24 cellular contexts compared by ENCODE assay signal in the genomic region with DNA sequence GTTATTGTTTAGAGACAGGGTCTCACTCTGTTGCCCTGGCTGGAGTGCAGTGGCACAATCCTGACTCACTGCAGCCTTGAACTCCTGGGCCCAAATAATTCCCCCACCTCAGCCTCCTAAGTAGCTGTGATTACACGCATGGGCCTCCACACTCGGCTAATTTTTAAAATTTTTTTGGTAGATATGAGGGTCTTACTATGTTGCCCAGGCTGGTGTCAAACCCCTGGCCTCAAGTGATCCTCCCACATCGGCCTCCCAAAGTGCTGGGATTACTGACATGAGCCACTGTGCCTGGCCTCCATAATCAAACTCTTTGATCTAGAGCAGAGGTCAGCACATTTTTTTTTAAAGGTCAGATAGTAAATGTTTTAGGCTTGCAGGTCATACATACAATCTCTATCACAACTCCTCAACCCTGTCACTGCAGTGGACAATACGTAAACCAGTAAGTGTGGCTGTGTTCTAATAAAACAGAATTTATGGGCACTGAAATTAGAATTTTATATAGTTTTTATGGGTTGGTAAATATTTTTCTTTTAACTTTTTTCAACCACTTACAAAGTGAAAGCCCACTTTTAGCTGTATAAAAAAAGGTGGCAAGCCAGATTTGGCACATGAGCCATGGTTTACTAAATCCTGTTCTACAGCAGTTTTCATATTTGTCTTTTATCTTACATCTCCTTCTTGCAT.
"Had no signal": no experiment of that assay in that cellular context is flagged by ENCODE, and none has a peak within 500 bp of the region (broad histone marks: within the 10 kb centered on the region; RNA-seq: fewer than 3 reads in every experiment).

No MANE protein-coding gene starts in this region.

- H3K9me3 ChIP-seq: esophagus squamous epithelium, gastroesophageal sphincter, uterus had no signal

- H3K27me3 ChIP-seq: brain microvascular endothelial cell, esophagus squamous epithelium, gastroesophageal sphincter, uterus had no signal

- H3K27ac Mint-ChIP-seq: activated CD8-positive, alpha-beta T cell treated with anti-CD3 and anti-CD28 coated beads, Interleukin-2, amount 10 ng/mL, durations not matched to agents 7 days and 5 days; activated naive CD4-positive, alpha-beta T cell treated with anti-CD3 and anti-CD28 coated beads, Interleukin-2, amount 50 U/mL, for 24 hours; memory B cell; nephron; stimulated activated naive B cell treated with anti-CD40 and anti-IgM and Interleukin-4, amounts not matched to agents 10 μg/mL and 1 μg/mL and 100 μg/mL, for 72 hours had no signal

- H3K36me3 ChIP-seq: brain microvascular endothelial cell, esophagus squamous epithelium, gastroesophageal sphincter, uterus, WERI-Rb-1 had no signal

- H3K4me3 Mint-ChIP-seq: activated CD8-positive, alpha-beta T cell treated with anti-CD3 and anti-CD28 coated beads, Interleukin-2, amount 10 ng/mL, durations not matched to agents 7 days and 5 days; activated naive CD4-positive, alpha-beta T cell treated with anti-CD3 and anti-CD28 coated beads, Interleukin-2, amount 50 U/mL, for 24 hours; memory B cell; nephron; stimulated activated naive B cell treated with anti-CD40 and anti-IgM and Interleukin-4, amounts not matched to agents 10 μg/mL and 1 μg/mL and 100 μg/mL, for 72 hours had no signal

- ATAC-seq: activated CD8-positive, alpha-beta T cell treated with anti-CD3 and anti-CD28 coated beads, Interleukin-2, amount 10 ng/mL, durations not matched to agents 7 days and 5 days; gastroesophageal sphincter; stimulated activated naive B cell treated with anti-CD40 and anti-IgM and Interleukin-4, amounts not matched to agents 10 μg/mL and 1 μg/mL and 100 μg/mL, for 72 hours had no signal

- H3K9me3 Mint-ChIP-seq: activated naive CD4-positive, alpha-beta T cell treated with anti-CD3 and anti-CD28 coated beads, Interleukin-2, amount 50 U/mL, for 24 hours; nephron had no signal

- H3K27ac ChIP-seq: esophagus squamous epithelium, uterus, WERI-Rb-1 had no signal

- DNase-seq: activated CD4-positive, alpha-beta T cell treated with anti-CD3 and anti-CD28 coated beads for 1 hour; activated CD4-positive, alpha-beta T cell treated with anti-CD3 and anti-CD28 coated beads, Interleukin-2, amount 50 U/mL, for 1 hour; activated CD8-positive, alpha-beta T cell treated with anti-CD3 and anti-CD28 coated beads, Interleukin-2, amount 10 ng/mL, durations not matched to agents 7 days and 5 days; activated gamma-delta T cell treated with Interleukin-2 at 50 U/mL for 16 hours; anterior cingulate cortex; brain microvascular endothelial cell; central memory CD4-positive, alpha-beta T cell; effector memory CD4-positive, alpha-beta T cell; esophagus squamous epithelium; head of caudate nucleus; hypothalamus; nucleus accumbens; posterior cingulate gyrus; stimulated activated CD4-positive, alpha-beta T cell treated with anti-CD3 and anti-CD28 coated beads, Interleukin-2, amount 100 ng/mL, for 48 hours; stimulated activated CD8-positive, alpha-beta memory T cell treated with anti-CD3 and anti-CD28 coated beads, Interleukin-4, amount 100 ng/mL, for 48 hours; stimulated activated naive B cell treated with anti-CD40 and anti-IgM and Interleukin-4, amounts not matched to agents 10 μg/mL and 1 μg/mL and 100 μg/mL, for 72 hours; uterus; WERI-Rb-1 had no signal

- H3K4me1 Mint-ChIP-seq: activated naive CD4-positive, alpha-beta T cell treated with anti-CD3 and anti-CD28 coated beads, Interleukin-2, amount 50 U/mL, for 24 hours; nephron had no signal

- H3K4me1 ChIP-seq: uterus had no signal

- H3K36me3 Mint-ChIP-seq: activated naive CD4-positive, alpha-beta T cell treated with anti-CD3 and anti-CD28 coated beads, Interleukin-2, amount 50 U/mL, for 24 hours; memory B cell; stimulated activated naive B cell treated with anti-CD40 and anti-IgM and Interleukin-4, amounts not matched to agents 10 μg/mL and 1 μg/mL and 100 μg/mL, for 72 hours had no signal

- H3K4me3 ChIP-seq: esophagus squamous epithelium, gastroesophageal sphincter, uterus had no signal

- FAIRE-seq: colon, TTC549 had no signal
